In the genomic region with DNA sequence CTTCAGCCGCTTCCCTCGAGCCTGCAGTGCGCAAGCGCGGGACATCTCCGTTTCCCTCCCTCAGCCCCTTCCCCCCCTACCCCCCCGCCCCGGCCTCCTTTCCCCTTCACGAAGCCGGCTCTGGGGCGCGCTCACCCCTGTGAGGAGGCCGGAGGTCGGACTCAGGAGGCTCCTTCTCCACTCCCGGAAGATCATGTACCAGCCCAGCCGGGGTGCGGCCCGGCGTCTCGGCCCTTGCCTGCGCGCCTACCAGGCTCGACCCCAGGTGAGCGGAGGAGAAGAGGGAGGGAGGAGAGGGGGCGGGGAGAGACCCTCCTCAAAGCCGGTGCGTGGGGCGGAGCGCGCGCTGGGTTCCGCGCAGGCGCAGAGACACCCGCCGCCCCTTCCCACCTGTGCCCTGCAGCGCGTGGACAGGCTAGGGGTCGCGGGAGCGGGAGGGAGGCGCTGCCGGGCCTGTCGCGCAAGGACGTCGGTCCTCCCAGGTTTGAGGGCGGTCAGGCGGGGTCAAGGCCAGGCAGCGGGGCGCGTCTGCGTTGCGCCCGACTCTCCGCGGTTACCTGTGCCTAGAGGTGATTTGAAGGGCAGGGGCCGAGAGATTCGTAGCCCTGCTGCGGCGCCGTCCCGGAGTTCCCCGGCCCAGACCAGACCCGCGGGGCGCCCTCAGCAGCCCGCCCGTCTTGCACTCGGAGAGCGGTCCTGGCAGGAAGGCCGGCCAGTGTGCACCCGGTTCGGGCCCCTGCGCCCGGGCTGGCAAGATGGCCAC, we compare ENCODE assay signal across 1 cellular context.
A peak's percentile ranks its signal among the peaks of the same experiment; 100 is the strongest.
TF ChIP-seq lines count a peak whose summit lies in the region.

A gene with protein sequence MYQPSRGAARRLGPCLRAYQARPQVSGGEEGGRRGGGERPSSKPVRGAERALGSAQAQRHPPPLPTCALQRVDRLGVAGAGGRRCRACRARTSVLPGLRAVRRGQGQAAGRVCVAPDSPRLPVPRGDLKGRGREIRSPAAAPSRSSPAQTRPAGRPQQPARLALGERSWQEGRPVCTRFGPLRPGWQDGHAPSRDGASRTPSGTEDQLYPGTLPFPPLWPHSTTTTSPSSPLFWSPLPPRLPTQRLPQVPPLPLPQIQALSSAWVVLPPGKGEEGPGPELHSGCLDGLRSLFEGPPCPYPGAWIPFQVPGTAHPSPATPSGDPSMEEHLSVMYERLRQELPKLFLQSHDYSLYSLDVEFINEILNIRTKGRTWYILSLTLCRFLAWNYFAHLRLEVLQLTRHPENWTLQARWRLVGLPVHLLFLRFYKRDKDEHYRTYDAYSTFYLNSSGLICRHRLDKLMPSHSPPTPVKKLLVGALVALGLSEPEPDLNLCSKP (plus strand): TSS at position 95 of the 763 bp plus-strand sequence. CDS start 99 bp downstream, at position 194.

TF ChIP-seq in HepG2, 621 proteins besides CTCF, POLR2A, EP300 and RAD21 (continued from another document):
- TF ChIP-seq TEAD2 (CRISPR knock-in tag; IDR thresholded peaks at IDR 0.05), result 0 out of 2 replicates have a peak, but pooled peaks have one; percentile 21
- TF ChIP-seq NCOA5 (CRISPR knock-in tag; IDR thresholded peaks at IDR 0.05), result 0 out of 2 replicates have a peak, but pooled peaks have one; percentile 5
- TF ChIP-seq KLF9 (CRISPR knock-in tag; IDR thresholded peaks at IDR 0.05; ENCODE audit: low read depth), result peak; percentile 97
- no peak for TF ChIP-seq MLLT10 (CRISPR knock-in tag; IDR thresholded peaks at IDR 0.05)
- TF ChIP-seq ZNF34 (CRISPR knock-in tag; IDR thresholded peaks at IDR 0.05; ENCODE audit: borderline replicate concordance), result 0 out of 2 replicates have a peak, but pooled peaks have one; percentile 74
- TF ChIP-seq HMG20A (CRISPR knock-in tag; IDR thresholded peaks at IDR 0.05; ENCODE audit: borderline replicate concordance), result peak; percentile 8; the same call in 1 of the 2 replicates
- TF ChIP-seq ZBTB8A (CRISPR knock-in tag; IDR thresholded peaks at IDR 0.05; ENCODE audit: borderline replicate concordance, low read depth), result no peak
- TF ChIP-seq HNRNPUL1 (IDR thresholded peaks at IDR 0.05; ENCODE audit: low read depth, low read length), result peak; percentile 78
- TF ChIP-seq PHF21A (CRISPR knock-in tag; IDR thresholded peaks at IDR 0.05), result peak; percentile 82
- TF ChIP-seq RBM22 (optimal IDR thresholded peaks at IDR 0.05; ENCODE audit: low read length), result peak; percentile 59
- TF ChIP-seq SP4 (CRISPR knock-in tag; IDR thresholded peaks at IDR 0.05), result peak; percentile 91
- TF ChIP-seq NKX3-1 (CRISPR knock-in tag; IDR thresholded peaks at IDR 0.05), result peak; percentile 98
- TF ChIP-seq TGIF2 (CRISPR knock-in tag; IDR thresholded peaks at IDR 0.05), result peak; percentile 63; the same call in 1 of the 2 replicates
- peak; percentile 98 for TF ChIP-seq ARNT2 (CRISPR knock-in tag; IDR thresholded peaks at IDR 0.05; ENCODE audit: low read depth)
- TF ChIP-seq ZNF775 (CRISPR knock-in tag; IDR thresholded peaks at IDR 0.05; ENCODE audit: borderline replicate concordance), result no peak
- peak; percentile 95 for TF ChIP-seq RARA (CRISPR knock-in tag; IDR thresholded peaks at IDR 0.05)
- TF ChIP-seq, protein P1, sequence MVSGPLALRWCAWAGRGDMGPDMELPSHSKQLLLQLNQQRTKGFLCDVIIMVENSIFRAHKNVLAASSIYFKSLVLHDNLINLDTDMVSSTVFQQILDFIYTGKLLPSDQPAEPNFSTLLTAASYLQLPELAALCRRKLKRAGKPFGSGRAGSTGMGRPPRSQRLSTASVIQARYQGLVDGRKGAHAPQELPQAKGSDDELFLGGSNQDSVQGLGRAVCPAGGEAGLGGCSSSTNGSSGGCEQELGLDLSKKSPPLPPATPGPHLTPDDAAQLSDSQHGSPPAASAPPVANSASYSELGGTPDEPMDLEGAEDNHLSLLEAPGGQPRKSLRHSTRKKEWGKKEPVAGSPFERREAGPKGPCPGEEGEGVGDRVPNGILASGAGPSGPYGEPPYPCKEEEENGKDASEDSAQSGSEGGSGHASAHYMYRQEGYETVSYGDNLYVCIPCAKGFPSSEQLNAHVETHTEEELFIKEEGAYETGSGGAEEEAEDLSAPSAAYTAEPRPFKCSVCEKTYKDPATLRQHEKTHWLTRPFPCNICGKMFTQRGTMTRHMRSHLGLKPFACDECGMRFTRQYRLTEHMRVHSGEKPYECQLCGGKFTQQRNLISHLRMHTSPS (CRISPR knock-in tag; IDR thresholded peaks at IDR 0.05; ENCODE audit: low read depth), result peak; percentile 84
- TF ChIP-seq ETV6 (CRISPR knock-in tag; conservative IDR thresholded peaks at IDR 0.05), result no peak
- peak; percentile 96 for TF ChIP-seq MED8 (CRISPR knock-in tag; IDR thresholded peaks at IDR 0.05; ENCODE audit: insufficient replicate concordance)
- TF ChIP-seq HOXA3 (CRISPR knock-in tag; IDR thresholded peaks at IDR 0.05), result peak; percentile 93
- TF ChIP-seq, protein P2, sequence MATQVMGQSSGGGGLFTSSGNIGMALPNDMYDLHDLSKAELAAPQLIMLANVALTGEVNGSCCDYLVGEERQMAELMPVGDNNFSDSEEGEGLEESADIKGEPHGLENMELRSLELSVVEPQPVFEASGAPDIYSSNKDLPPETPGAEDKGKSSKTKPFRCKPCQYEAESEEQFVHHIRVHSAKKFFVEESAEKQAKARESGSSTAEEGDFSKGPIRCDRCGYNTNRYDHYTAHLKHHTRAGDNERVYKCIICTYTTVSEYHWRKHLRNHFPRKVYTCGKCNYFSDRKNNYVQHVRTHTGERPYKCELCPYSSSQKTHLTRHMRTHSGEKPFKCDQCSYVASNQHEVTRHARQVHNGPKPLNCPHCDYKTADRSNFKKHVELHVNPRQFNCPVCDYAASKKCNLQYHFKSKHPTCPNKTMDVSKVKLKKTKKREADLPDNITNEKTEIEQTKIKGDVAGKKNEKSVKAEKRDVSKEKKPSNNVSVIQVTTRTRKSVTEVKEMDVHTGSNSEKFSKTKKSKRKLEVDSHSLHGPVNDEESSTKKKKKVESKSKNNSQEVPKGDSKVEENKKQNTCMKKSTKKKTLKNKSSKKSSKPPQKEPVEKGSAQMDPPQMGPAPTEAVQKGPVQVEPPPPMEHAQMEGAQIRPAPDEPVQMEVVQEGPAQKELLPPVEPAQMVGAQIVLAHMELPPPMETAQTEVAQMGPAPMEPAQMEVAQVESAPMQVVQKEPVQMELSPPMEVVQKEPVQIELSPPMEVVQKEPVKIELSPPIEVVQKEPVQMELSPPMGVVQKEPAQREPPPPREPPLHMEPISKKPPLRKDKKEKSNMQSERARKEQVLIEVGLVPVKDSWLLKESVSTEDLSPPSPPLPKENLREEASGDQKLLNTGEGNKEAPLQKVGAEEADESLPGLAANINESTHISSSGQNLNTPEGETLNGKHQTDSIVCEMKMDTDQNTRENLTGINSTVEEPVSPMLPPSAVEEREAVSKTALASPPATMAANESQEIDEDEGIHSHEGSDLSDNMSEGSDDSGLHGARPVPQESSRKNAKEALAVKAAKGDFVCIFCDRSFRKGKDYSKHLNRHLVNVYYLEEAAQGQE (IDR thresholded peaks at IDR 0.05; ENCODE audit: borderline replicate concordance in 1 of 2, low read depth in 1 of 2, low read length in 2 of 2), result no peak
- TF ChIP-seq ZMYM3 (CRISPR knock-in tag; IDR thresholded peaks at IDR 0.05), result peak; percentile 68; the same call in 1 of the 2 replicates
- TF ChIP-seq ZNF232 (CRISPR knock-in tag; IDR thresholded peaks at IDR 0.05; ENCODE audit: borderline replicate concordance), result peak; percentile 93
- TF ChIP-seq ZNF543 (CRISPR knock-in tag; IDR thresholded peaks at IDR 0.05), result peak; percentile 93
- TF ChIP-seq, protein P3, sequence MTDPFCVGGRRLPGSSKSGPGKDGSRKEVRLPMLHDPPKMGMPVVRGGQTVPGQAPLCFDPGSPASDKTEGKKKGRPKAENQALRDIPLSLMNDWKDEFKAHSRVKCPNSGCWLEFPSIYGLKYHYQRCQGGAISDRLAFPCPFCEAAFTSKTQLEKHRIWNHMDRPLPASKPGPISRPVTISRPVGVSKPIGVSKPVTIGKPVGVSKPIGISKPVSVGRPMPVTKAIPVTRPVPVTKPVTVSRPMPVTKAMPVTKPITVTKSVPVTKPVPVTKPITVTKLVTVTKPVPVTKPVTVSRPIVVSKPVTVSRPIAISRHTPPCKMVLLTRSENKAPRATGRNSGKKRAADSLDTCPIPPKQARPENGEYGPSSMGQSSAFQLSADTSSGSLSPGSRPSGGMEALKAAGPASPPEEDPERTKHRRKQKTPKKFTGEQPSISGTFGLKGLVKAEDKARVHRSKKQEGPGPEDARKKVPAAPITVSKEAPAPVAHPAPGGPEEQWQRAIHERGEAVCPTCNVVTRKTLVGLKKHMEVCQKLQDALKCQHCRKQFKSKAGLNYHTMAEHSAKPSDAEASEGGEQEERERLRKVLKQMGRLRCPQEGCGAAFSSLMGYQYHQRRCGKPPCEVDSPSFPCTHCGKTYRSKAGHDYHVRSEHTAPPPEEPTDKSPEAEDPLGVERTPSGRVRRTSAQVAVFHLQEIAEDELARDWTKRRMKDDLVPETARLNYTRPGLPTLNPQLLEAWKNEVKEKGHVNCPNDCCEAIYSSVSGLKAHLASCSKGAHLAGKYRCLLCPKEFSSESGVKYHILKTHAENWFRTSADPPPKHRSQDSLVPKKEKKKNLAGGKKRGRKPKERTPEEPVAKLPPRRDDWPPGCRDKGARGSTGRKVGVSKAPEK (CRISPR knock-in tag; IDR thresholded peaks at IDR 0.05; ENCODE audit: borderline replicate concordance), result peak; percentile 93; the same call in 1 of the 2 replicates
- TF ChIP-seq, protein P4, sequence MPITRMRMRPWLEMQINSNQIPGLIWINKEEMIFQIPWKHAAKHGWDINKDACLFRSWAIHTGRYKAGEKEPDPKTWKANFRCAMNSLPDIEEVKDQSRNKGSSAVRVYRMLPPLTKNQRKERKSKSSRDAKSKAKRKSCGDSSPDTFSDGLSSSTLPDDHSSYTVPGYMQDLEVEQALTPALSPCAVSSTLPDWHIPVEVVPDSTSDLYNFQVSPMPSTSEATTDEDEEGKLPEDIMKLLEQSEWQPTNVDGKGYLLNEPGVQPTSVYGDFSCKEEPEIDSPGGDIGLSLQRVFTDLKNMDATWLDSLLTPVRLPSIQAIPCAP (CRISPR knock-in tag; IDR thresholded peaks at IDR 0.05; ENCODE audit: low read depth), result 0 out of 2 replicates have a peak, but pooled peaks have one; percentile 70
- peak; percentile 70; the same call in 1 of the 2 replicates for TF ChIP-seq NR2F2 (IDR thresholded peaks at IDR 0.05; ENCODE audit: borderline replicate concordance, low read depth)
